In the genomic region with DNA sequence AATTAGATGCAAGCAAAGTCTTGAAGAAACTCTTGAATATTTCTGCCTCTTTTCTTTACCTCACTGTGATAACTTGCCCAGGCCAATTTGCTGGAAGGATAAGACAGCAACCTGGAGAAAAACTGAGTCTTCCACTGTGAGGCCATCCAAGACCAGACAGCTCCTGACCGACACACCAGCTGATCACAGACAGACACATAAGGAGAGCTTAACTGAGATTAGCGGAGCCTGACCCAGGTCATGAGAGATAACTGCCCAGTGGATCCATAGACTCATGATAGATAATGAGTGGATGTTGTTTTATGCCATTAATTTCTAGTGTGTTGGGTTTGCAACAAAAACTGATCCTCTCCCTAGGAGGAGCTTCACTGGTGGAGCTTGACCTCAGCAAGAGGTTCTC, we compare ENCODE assay signal across 31 cellular contexts.
"Had no signal": no experiment of that assay in that cellular context is flagged by ENCODE, and none has a peak within 500 bp of the region (broad histone marks: within the 10 kb centered on the region; RNA-seq: fewer than 3 reads in every experiment).

No MANE protein-coding gene starts in this region.

- H3K4me1 ChIP-seq: parathyroid adenoma, spleen, suprapubic skin, testis, tibial artery, transverse colon, upper lobe of right lung, uterus had no signal

- DNase-seq: naive thymus-derived CD8-positive, alpha-beta T cell; nephron progenitor cell; occipital lobe; ovary; posterior cingulate gyrus; psoas muscle; right cardiac atrium; spleen; stimulated activated CD4-positive, alpha-beta T cell treated with anti-CD3 and anti-CD28 coated beads, Interleukin-12 subunit alpha, Interleukin-12 subunit beta, amount 100 ng/mL, for 4 hours; stimulated activated CD4-positive, alpha-beta T cell treated with anti-CD3 and anti-CD28 coated beads, Interleukin-1b, Interleukin-23, amount 100 ng/mL, for 48 hours; stimulated activated CD4-positive, alpha-beta T cell treated with anti-CD3 and anti-CD28 coated beads, Interleukin-4, amount 100 ng/mL, for 1 hour; stimulated activated CD4-positive, alpha-beta T cell treated with anti-CD3 and anti-CD28 coated beads, Interleukin-4, amount 100 ng/mL, for 4 hours; stimulated activated CD8-positive, alpha-beta memory T cell treated with anti-CD3 and anti-CD28 coated beads, Interleukin-4, amount 100 ng/mL, for 48 hours; stimulated activated naive CD4-positive, alpha-beta T cell; stimulated activated naive CD8-positive, alpha-beta T cell treated with anti-CD3 and anti-CD28 coated beads, Interleukin-15, amount 100 ng/mL, for 72 hours; stimulated activated naive CD8-positive, alpha-beta T cell treated with anti-CD3 and anti-CD28 coated beads, Interleukin-15, Interleukin-2, amounts not matched to agents 100 U/mL and 50 U/mL, for 24 hours; substantia nigra; testis; tibial artery; transverse colon; upper lobe of right lung; uterus had no signal

- H3K79me2 ChIP-seq: parathyroid adenoma had no signal

- H3K36me3 ChIP-seq: ovary, spleen, suprapubic skin, tibial artery, transverse colon, upper lobe of right lung, uterus had no signal

- H3K4me3 ChIP-seq: ovary, psoas muscle, skin epidermis, smooth muscle cell, spleen, suprapubic skin, testis, tibial artery, transverse colon, upper lobe of right lung, uterus had no signal

- H2AFZ ChIP-seq: parathyroid adenoma had no signal

- ATAC-seq: naive thymus-derived CD8-positive, alpha-beta T cell; psoas muscle; right cardiac atrium; sciatic nerve; stimulated activated memory B cell treated with anti-CD40 and anti-IgM and Interleukin-4, amounts not matched to agents 10 μg/mL and 1 μg/mL and 100 μg/mL, for 72 hours; stimulated activated naive CD8-positive, alpha-beta T cell treated with anti-CD3 and anti-CD28 coated beads, Interleukin-15, amount 100 ng/mL, for 72 hours; stimulated activated naive CD8-positive, alpha-beta T cell treated with anti-CD3 and anti-CD28 coated beads, Interleukin-15, Interleukin-2, amounts not matched to agents 100 U/mL and 50 U/mL, for 24 hours; upper lobe of right lung had no signal

- H3K4me1 Mint-ChIP-seq: stimulated activated memory B cell treated with anti-CD40 and anti-IgM and Interleukin-4, amounts not matched to agents 10 μg/mL and 1 μg/mL and 100 μg/mL, for 72 hours had no signal

- H3K9me3 Mint-ChIP-seq: stimulated activated memory B cell treated with anti-CD40 and anti-IgM and Interleukin-4, amounts not matched to agents 10 μg/mL and 1 μg/mL and 100 μg/mL, for 72 hours had no signal

- H3K9ac ChIP-seq: parathyroid adenoma had no signal

- H3K27ac ChIP-seq: ovary, parathyroid adenoma, psoas muscle, skin epidermis, spleen, suprapubic skin, testis, tibial artery, transverse colon, upper lobe of right lung, uterus had no signal

- H3K27me3 ChIP-seq: ovary, spleen, suprapubic skin, testis, tibial artery, transverse colon, upper lobe of right lung, uterus had no signal

- H3K27ac Mint-ChIP-seq: naive thymus-derived CD8-positive, alpha-beta T cell; natural killer cell treated with Interleukin-12 subunit alpha and Interleukin-12 subunit beta and Interleukin-15 and Interleukin-18, amount 100 ng/mL, for 72 hours; nephron progenitor cell; progenitor cell of endocrine pancreas; stimulated activated memory B cell treated with anti-CD40 and anti-IgM and Interleukin-4, amounts not matched to agents 10 μg/mL and 1 μg/mL and 100 μg/mL, for 72 hours; stimulated activated naive CD8-positive, alpha-beta T cell treated with anti-CD3 and anti-CD28 coated beads, Interleukin-15, amount 100 ng/mL, for 72 hours; type B pancreatic cell had no signal

- H3K4me3 Mint-ChIP-seq: naive thymus-derived CD8-positive, alpha-beta T cell; natural killer cell treated with Interleukin-12 subunit alpha and Interleukin-12 subunit beta and Interleukin-15 and Interleukin-18, amount 100 ng/mL, for 72 hours; nephron progenitor cell; stimulated activated memory B cell treated with anti-CD40 and anti-IgM and Interleukin-4, amounts not matched to agents 10 μg/mL and 1 μg/mL and 100 μg/mL, for 72 hours; stimulated activated naive CD8-positive, alpha-beta T cell treated with anti-CD3 and anti-CD28 coated beads, Interleukin-15, amount 100 ng/mL, for 72 hours; type B pancreatic cell had no signal

- H3K36me3 Mint-ChIP-seq: naive thymus-derived CD8-positive, alpha-beta T cell; natural killer cell treated with Interleukin-12 subunit alpha and Interleukin-12 subunit beta and Interleukin-15 and Interleukin-18, amount 100 ng/mL, for 72 hours; stimulated activated memory B cell treated with anti-CD40 and anti-IgM and Interleukin-4, amounts not matched to agents 10 μg/mL and 1 μg/mL and 100 μg/mL, for 72 hours; type B pancreatic cell had no signal

- H3K4me2 ChIP-seq: smooth muscle cell had no signal

- H3K9me3 ChIP-seq: ovary, psoas muscle, spleen, suprapubic skin, testis, tibial artery, transverse colon, upper lobe of right lung, uterus had no signal

- H3K27me3 Mint-ChIP-seq: naive thymus-derived CD8-positive, alpha-beta T cell; progenitor cell of endocrine pancreas; stimulated activated memory B cell treated with anti-CD40 and anti-IgM and Interleukin-4, amounts not matched to agents 10 μg/mL and 1 μg/mL and 100 μg/mL, for 72 hours; stimulated activated naive CD8-positive, alpha-beta T cell treated with anti-CD3 and anti-CD28 coated beads, Interleukin-15, amount 100 ng/mL, for 72 hours; type B pancreatic cell had no signal
